In genomic region chr22:49751968-49752597, GRCh38 we compare ENCODE assay signal across 19 cellular contexts.
"Had no signal": no experiment of that assay in that cellular context is flagged by ENCODE, and none has a peak within 500 bp of the region (broad histone marks: within the 10 kb centered on the region; RNA-seq: fewer than 3 reads in every experiment).

No MANE protein-coding gene starts in this region.

- H3K27me3 Mint-ChIP-seq: activated naive CD8-positive, alpha-beta T cell; activated T-cell treated with anti-CD3 and anti-CD28 coated beads, Interleukin-2, amount 50 U/mL, for 24 hours had no signal

- H3K4me3 Mint-ChIP-seq: activated CD4-positive, alpha-beta memory T cell treated with anti-CD3 and anti-CD28 coated beads, Interleukin-2, amount 10 ng/mL, durations not matched to agents 7 days and 5 days; activated naive CD8-positive, alpha-beta T cell; activated T-cell treated with anti-CD3 and anti-CD28 coated beads, Interleukin-2, amount 50 U/mL, for 24 hours; central memory CD8-positive, alpha-beta T cell; immature natural killer cell; mesothelial cell of epicardium; neural crest cell; stimulated activated memory B cell treated with anti-CD40 and anti-IgM and Interleukin-4, amounts not matched to agents 10 μg/mL and 1 μg/mL and 100 μg/mL, for 72 hours; WTC11 had no signal

- H3K27ac Mint-ChIP-seq: activated CD4-positive, alpha-beta memory T cell treated with anti-CD3 and anti-CD28 coated beads, Interleukin-2, amount 10 ng/mL, durations not matched to agents 7 days and 5 days; activated naive CD8-positive, alpha-beta T cell; activated T-cell treated with anti-CD3 and anti-CD28 coated beads, Interleukin-2, amount 50 U/mL, for 24 hours; immature natural killer cell; mesothelial cell of epicardium; stimulated activated memory B cell treated with anti-CD40 and anti-IgM and Interleukin-4, amounts not matched to agents 10 μg/mL and 1 μg/mL and 100 μg/mL, for 72 hours; WTC11 had no signal

- H3K9me3 ChIP-seq: ovary had no signal

- H3K4me3 ChIP-seq: lung, ovary had no signal

- H3K27me3 ChIP-seq: ovary had no signal

- DNase-seq: activated CD4-positive, alpha-beta memory T cell treated with anti-CD3 and anti-CD28 coated beads, Interleukin-2, amount 10 ng/mL, durations not matched to agents 7 days and 5 days; activated CD4-positive, alpha-beta T cell treated with anti-CD3 and anti-CD28 coated beads for 4 hours; activated gamma-delta T cell; activated T-cell treated with anti-CD3 and anti-CD28 coated beads, Interleukin-2, amount 50 U/mL, for 24 hours; amniotic stem cell; effector memory CD4-positive, alpha-beta T cell; foreskin melanocyte; immature natural killer cell; left cardiac atrium; T-helper 1 cell; T1000 had no signal

- H3K36me3 ChIP-seq: ovary had no signal

- H3K27ac ChIP-seq: ovary had no signal

- H3K4me1 Mint-ChIP-seq: activated CD4-positive, alpha-beta memory T cell treated with anti-CD3 and anti-CD28 coated beads, Interleukin-2, amount 10 ng/mL, durations not matched to agents 7 days and 5 days; central memory CD8-positive, alpha-beta T cell; immature natural killer cell; mesothelial cell of epicardium; neural crest cell; stimulated activated memory B cell treated with anti-CD40 and anti-IgM and Interleukin-4, amounts not matched to agents 10 μg/mL and 1 μg/mL and 100 μg/mL, for 72 hours had no signal

- H3K36me3 Mint-ChIP-seq: activated naive CD8-positive, alpha-beta T cell; mesothelial cell of epicardium; stimulated activated memory B cell treated with anti-CD40 and anti-IgM and Interleukin-4, amounts not matched to agents 10 μg/mL and 1 μg/mL and 100 μg/mL, for 72 hours had no signal
